In genomic region chr14:68885226-68886108, GRCh38 we compare ENCODE assay signal across 2 cellular contexts.
TF ChIP-seq lines count a peak whose summit lies in the region.

No MANE protein-coding gene starts in this region.

TF ChIP-seq in IMR-90, 13 proteins besides CTCF, POLR2A, EP300 and RAD21 (continued from another document):
- TF ChIP-seq CEBPB (IDR thresholded peaks at IDR 0.05; ENCODE audit: low read depth, low read length) = no peak
- TF ChIP-seq RFX5 (IDR thresholded peaks at IDR 0.05; ENCODE audit: low read depth, low read length) = no peak
- TF ChIP-seq CHD1 (IDR thresholded peaks at IDR 0.05; ENCODE audit: low read depth, low read length) = no peak
- no peak for TF ChIP-seq BHLHE40 (IDR thresholded peaks at IDR 0.05; ENCODE audit: low read depth, low read length)
- no peak for TF ChIP-seq FOS (IDR thresholded peaks at IDR 0.05; ENCODE audit: low read depth, low read length)
- no peak for TF ChIP-seq NFE2L2 (IDR thresholded peaks at IDR 0.05; ENCODE audit: low read depth, low read length)
- TF ChIP-seq SMC3 (IDR thresholded peaks at IDR 0.05; ENCODE audit: low read depth, low read length) = no peak
- no peak for TF ChIP-seq MXI1 (IDR thresholded peaks at IDR 0.05; ENCODE audit: borderline replicate concordance, low read depth, low read length)
- no peak for TF ChIP-seq MAZ (IDR thresholded peaks at IDR 0.05; ENCODE audit: borderline replicate concordance, low read depth, low read length)
- no peak for TF ChIP-seq MAFK (IDR thresholded peaks at IDR 0.05; ENCODE audit: low read depth, low read length)
- TF ChIP-seq RCOR1 (IDR thresholded peaks at IDR 0.05; ENCODE audit: insufficient replicate concordance, low read length) = no peak
TF ChIP-seq in IMR-90: peak in this region for 0.

TF ChIP-seq in liver, 16 proteins besides CTCF, POLR2A, EP300 and RAD21 (continued from another document):
- TF ChIP-seq REST (IDR thresholded peaks at IDR 0.05) (no peak), YY1 (IDR thresholded peaks at IDR 0.05) (no peak), RXRA (IDR thresholded peaks at IDR 0.05) (no peak), HNF4A (conservative IDR thresholded peaks at IDR 0.05) (no peak), HNF4G (IDR thresholded peaks at IDR 0.05) (no peak), NR2F2 (IDR thresholded peaks at IDR 0.05) (no peak), EGR1 (IDR thresholded peaks at IDR 0.05; ENCODE audit: low read depth in 2 of 2) (no peak), GABPA (IDR thresholded peaks at IDR 0.05 in 1 of 2, conservative IDR thresholded peaks at IDR 0.05 in 1 of 2) (no peak), SP1 (IDR thresholded peaks at IDR 0.05) (no peak)
- TF ChIP-seq, protein P1, sequence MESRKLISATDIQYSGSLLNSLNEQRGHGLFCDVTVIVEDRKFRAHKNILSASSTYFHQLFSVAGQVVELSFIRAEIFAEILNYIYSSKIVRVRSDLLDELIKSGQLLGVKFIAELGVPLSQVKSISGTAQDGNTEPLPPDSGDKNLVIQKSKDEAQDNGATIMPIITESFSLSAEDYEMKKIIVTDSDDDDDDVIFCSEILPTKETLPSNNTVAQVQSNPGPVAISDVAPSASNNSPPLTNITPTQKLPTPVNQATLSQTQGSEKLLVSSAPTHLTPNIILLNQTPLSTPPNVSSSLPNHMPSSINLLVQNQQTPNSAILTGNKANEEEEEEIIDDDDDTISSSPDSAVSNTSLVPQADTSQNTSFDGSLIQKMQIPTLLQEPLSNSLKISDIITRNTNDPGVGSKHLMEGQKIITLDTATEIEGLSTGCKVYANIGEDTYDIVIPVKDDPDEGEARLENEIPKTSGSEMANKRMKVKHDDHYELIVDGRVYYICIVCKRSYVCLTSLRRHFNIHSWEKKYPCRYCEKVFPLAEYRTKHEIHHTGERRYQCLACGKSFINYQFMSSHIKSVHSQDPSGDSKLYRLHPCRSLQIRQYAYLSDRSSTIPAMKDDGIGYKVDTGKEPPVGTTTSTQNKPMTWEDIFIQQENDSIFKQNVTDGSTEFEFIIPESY (IDR thresholded peaks at IDR 0.05) = no peak
